In the genomic region with DNA sequence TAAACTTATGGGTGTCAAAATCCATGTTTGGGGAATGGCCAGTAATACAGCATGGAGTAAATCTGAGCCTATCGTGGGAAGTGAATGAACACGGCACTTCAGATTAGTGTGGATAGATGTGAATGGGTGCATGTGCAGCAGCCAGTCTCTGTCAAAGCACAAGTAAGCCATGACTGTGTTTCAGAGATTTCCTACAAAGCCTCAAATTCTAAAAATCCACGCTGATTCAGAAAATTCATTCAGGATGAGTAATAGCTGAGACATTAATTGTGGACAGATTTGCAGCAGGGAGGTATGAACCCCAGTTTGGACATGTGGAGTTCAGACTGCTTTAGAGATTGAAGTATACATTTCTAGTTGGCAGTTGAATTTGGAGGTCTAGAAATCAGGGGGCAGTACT, we compare ENCODE assay signal across 13 cellular contexts.
DNase-seq lines count a peak whose midpoint lies in the region; ATAC-seq, FAIRE-seq and TF ChIP-seq lines count a peak whose summit lies in the region.
"Had no signal": no experiment of that assay in that cellular context is flagged by ENCODE, and none has a peak within 500 bp of the region (broad histone marks: within the 10 kb centered on the region; RNA-seq: fewer than 3 reads in every experiment).

No MANE protein-coding gene starts in this region.

- intact Hi-C loops in pancreas (cut with DNase I): no loop called here

- H3K36me3 ChIP-seq in SJSA1: no peaks in the 10 kb centered on the region; the same call in 1 of the 2 replicates
- no peaks in the 10 kb centered on the region for H3K36me3 ChIP-seq in pancreas
- no peaks in the 10 kb centered on the region for H3K36me3 ChIP-seq in WERI-Rb-1
- H3K36me3 ChIP-seq: sigmoid colon had no signal

- TF ChIP-seq CTCF in fibroblast of pulmonary artery (IDR thresholded peaks at IDR 0.05; ENCODE audit: low read length, missing control alignments) (no peak), pancreas (IDR thresholded peaks at IDR 0.05) (no peak), WERI-Rb-1 (IDR thresholded peaks at IDR 0.05; ENCODE audit: low read depth, low read length) (no peak)

- peak in 3 of 4 donors; percentile 14 to 51 (median 45) for ATAC-seq in pancreas

- no peaks in the 10 kb centered on the region for H3K9me3 ChIP-seq in SJSA1 (replicated peaks)
- H3K9me3 ChIP-seq in pancreas: no peaks in the 10 kb centered on the region
- H3K9me3 ChIP-seq in WERI-Rb-1 (ENCODE audit: severe bottlenecking): no peaks in the 10 kb centered on the region
- H3K9me3 ChIP-seq: sigmoid colon had no signal

- FAIRE-seq in pancreas (lab: Jason Lieb, UNC): no peak
- FAIRE-seq: H1 had no signal

- peak overlapping the region; percentile 58 for H3K27ac ChIP-seq in SJSA1
- no peak overlapping the region for H3K27ac ChIP-seq in pancreas
- no peak overlapping the region for H3K27ac ChIP-seq in WERI-Rb-1
- H3K27ac ChIP-seq: sigmoid colon had no signal

- H3K4me3 ChIP-seq in SJSA1 (no peak overlapping the region), fibroblast of pulmonary artery (replicated peaks; ENCODE audit: low read depth, low read length) (no peak overlapping the region), pancreas (no peak overlapping the region), WERI-Rb-1 (ENCODE audit: low read depth, low read length) (no peak overlapping the region)
- H3K4me3 ChIP-seq: sigmoid colon had no signal

- H3K4me1 ChIP-seq in SJSA1 (replicated peaks): peaks cover 73% of the 10 kb centered on the region
- H3K4me1 ChIP-seq in pancreas: peaks cover 8 to 62% (median 32%) of the 10 kb centered on the region in 3 donors

- DNase-seq in EL (peak; percentile 96), SJSA1 (ENCODE audit: low read depth in 1 of 2, low spot score in 2 of 2) (peak; percentile 60 to 84), fibroblast of pulmonary artery (ENCODE audit: low read depth) (peak; percentile 77), pancreas (no peak), SW480 (ENCODE audit: low spot score) (no peak), mucosa of gallbladder (ENCODE audit: low spot score) (no peak), DMS 273 (lab: John Stamatoyannopoulos, UW; ENCODE audit: unreplicated experiment) (no peak), WERI-Rb-1 (no peak)
- DNase-seq: activated CD4-positive, CD25-positive, alpha-beta regulatory T cell; NCI-H146; OCI-M1; sigmoid colon had no signal

- H3K27me3 ChIP-seq in SJSA1 (replicated peaks): no peaks in the 10 kb centered on the region
- no peaks in the 10 kb centered on the region for H3K27me3 ChIP-seq in pancreas
- no peaks in the 10 kb centered on the region for H3K27me3 ChIP-seq in WERI-Rb-1 (ENCODE audit: insufficient read depth, low read depth, severe bottlenecking)
- H3K27me3 ChIP-seq: sigmoid colon had no signal

- WGBS in pancreas, 2 donors: 40 to 53% methylated on average over 3 of the region's 3 CpGs

Comparison
In these comparisons a context has a peak if more than half of its experiments do, and no peak if none do; other contexts are left out.
1. DNase-seq: peak in EL (single experiment), SJSA1 (2 of 2) and fibroblast of pulmonary artery (single experiment); none in pancreas (0 of 6), SW480 (single experiment), mucosa of gallbladder (single experiment), DMS 273 (single experiment) and WERI-Rb-1 (single experiment).